In genomic region chr3:45205126-45205525, GRCh38 we compare ENCODE assay signal across 21 cellular contexts. TPM values are rescaled to one million over a fixed set of nuclear protein-coding genes. Genes with fewer than 3 reads are reported as not detected.
DNase-seq lines count a peak whose midpoint lies in the region; FAIRE-seq and TF ChIP-seq lines count a peak whose summit lies in the region.
"Had no signal": no experiment of that assay in that cellular context is flagged by ENCODE, and none has a peak within 500 bp of the region (broad histone marks: within the 10 kb centered on the region; RNA-seq: fewer than 3 reads in every experiment).

No MANE protein-coding gene starts in this region.

- TF ChIP-seq CTCF in HFFc6 (IDR thresholded peaks at IDR 0.05) (no peak), fibroblast of villous mesenchyme (IDR thresholded peaks at IDR 0.05; ENCODE audit: insufficient read depth, low read depth, low read length) (no peak), D721Med (IDR thresholded peaks at IDR 0.05; ENCODE audit: insufficient read depth, missing control alignments) (no peak)

- no peak overlapping the region for H3K4me3 Mint-ChIP-seq in HFFc6
- H3K4me3 Mint-ChIP-seq: activated naive CD4-positive, alpha-beta T cell treated with anti-CD3 and anti-CD28 coated beads for 36 hours had no signal

- FAIRE-seq in D721Med (lab: Jason Lieb, UNC): no peak
- FAIRE-seq: colon had no signal

- H3K9me3 Mint-ChIP-seq in HFFc6: no peaks in the 10 kb centered on the region
- H3K9me3 Mint-ChIP-seq: activated naive CD4-positive, alpha-beta T cell treated with anti-CD3 and anti-CD28 coated beads for 36 hours had no signal

- H3K27me3 Mint-ChIP-seq in HFFc6 (ENCODE audit: insufficient read depth): no peaks in the 10 kb centered on the region; the same call in 1 of the 2 replicates

- H3K4me1 Mint-ChIP-seq in HFFc6 (ENCODE audit: low read depth): peaks cover 44% of the 10 kb centered on the region

- H3K27ac Mint-ChIP-seq in HFFc6: peak overlapping the region; percentile 37
- H3K27ac Mint-ChIP-seq: activated naive CD4-positive, alpha-beta T cell treated with anti-CD3 and anti-CD28 coated beads for 36 hours had no signal

- no peak overlapping the region for H3K4me3 ChIP-seq in fibroblast of villous mesenchyme (ENCODE audit: low read depth, low read length)
- H3K4me3 ChIP-seq: ascending aorta, spleen, testis had no signal

- H3K36me3 Mint-ChIP-seq in HFFc6 (ENCODE audit: low read depth): no peaks in the 10 kb centered on the region

- DNase-seq in AML-193 (lab: John Stamatoyannopoulos, UW) (peak; percentile 72 to 84), HFFc6 (peak; percentile 55), SKM-1 (lab: John Stamatoyannopoulos, UW; ENCODE audit: unreplicated experiment) (peak; percentile 57), fibroblast of villous mesenchyme (ENCODE audit: low read depth) (peak; percentile 86), occipital lobe (lab: John Stamatoyannopoulos, UW) (no peak), D721Med (ENCODE audit: insufficient read length, low spot score) (no peak), D341Med (ENCODE audit: low spot score) (no peak), DMS153 (lab: John Stamatoyannopoulos, UW) (no peak)
- DNase-seq: activated CD4-positive, alpha-beta T cell treated with anti-CD3 and anti-CD28 coated beads for 48 hours; activated CD8-positive, alpha-beta memory T cell treated with anti-CD3 and anti-CD28 coated beads, Interleukin-2, amount 50 U/mL, for 48 hours; activated naive CD4-positive, alpha-beta T cell treated with anti-CD3 and anti-CD28 coated beads for 36 hours; left ventricle myocardium superior; NCI-H1417; NCI-H748 treated with DMSO at 0.1 percent for 48 hours; posterior cingulate gyrus; SHP77 treated with DMSO at 0.1 percent for 48 hours; spleen; T-helper 9 cell; testis had no signal

RNA-seq across cellular contexts. Expression of gene TMEM158, which starts 21.0 kb away (rescaled TPM):
- 10 to 100 TPM; 26.1 to 82.2 (median 29.4) TPM for total RNA-seq in HFFc6 (2021; fragmentation: NEBNext Ultra II Directional; extraction: Animal tissue kit (Norgen Biotek cat#: 25700))
- total RNA-seq in fibroblast of villous mesenchyme: 22.9 and 46.7 TPM in 2 replicates
- 23.4 TPM for total RNA-seq in occipital lobe
- total RNA-seq: activated naive CD4-positive, alpha-beta T cell treated with anti-CD3 and anti-CD28 coated beads for 36 hours; ascending aorta had no signal

RNA-seq across cellular contexts. Expression of gene CDCP1, which starts 58.9 kb away (rescaled TPM):
- total RNA-seq in HFFc6 (2021; fragmentation: NEBNext Ultra II Directional; extraction: Animal tissue kit (Norgen Biotek cat#: 25700)): 1 to 10 TPM in 4 of 6 experiments, under 1 TPM in 2; 0.78 to 2.1 (median 1.7) TPM
- total RNA-seq in fibroblast of villous mesenchyme (10.4 and 20.6 TPM in 2 replicates), occipital lobe (0.62 TPM)

Comparison
In these comparisons a context has a peak if more than half of its experiments do, and no peak if none do; other contexts are left out.
1. DNase-seq: peak in AML-193 (2 of 2), HFFc6 (single experiment), SKM-1 (single experiment) and fibroblast of villous mesenchyme (single experiment); none in occipital lobe (single experiment), D721Med (single experiment), D341Med (single experiment) and DMS153 (single experiment).